ENCODE assay signal across 2 cellular contexts in the genomic region with DNA sequence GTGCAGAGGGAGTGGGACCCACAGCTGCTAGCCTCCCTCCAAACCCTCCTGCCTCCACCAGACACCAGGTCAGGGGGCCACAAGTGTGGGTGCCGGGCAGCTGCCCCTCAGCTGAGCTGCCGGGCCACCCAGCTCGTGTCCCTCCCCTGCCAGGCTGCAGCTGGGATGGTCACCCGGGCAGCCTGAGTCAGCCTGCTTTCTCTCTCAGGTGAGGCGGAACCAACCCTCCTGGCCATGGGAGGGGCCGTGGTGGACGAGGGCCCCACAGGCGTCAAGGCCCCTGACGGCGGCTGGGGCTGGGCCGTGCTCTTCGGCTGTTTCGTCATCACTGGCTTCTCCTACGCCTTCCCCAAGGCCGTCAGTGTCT.
TF ChIP-seq lines count a peak whose summit lies in the region.

No MANE protein-coding gene starts in this region.

TF ChIP-seq in A549, 52 proteins besides CTCF, POLR2A, EP300 and RAD21:
- TF ChIP-seq, protein P1, sequence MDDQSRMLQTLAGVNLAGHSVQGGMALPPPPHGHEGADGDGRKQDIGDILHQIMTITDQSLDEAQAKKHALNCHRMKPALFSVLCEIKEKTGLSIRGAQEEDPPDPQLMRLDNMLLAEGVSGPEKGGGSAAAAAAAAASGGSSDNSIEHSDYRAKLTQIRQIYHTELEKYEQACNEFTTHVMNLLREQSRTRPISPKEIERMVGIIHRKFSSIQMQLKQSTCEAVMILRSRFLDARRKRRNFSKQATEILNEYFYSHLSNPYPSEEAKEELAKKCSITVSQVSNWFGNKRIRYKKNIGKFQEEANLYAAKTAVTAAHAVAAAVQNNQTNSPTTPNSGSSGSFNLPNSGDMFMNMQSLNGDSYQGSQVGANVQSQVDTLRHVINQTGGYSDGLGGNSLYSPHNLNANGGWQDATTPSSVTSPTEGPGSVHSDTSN (IDR thresholded peaks at IDR 0.05): no peak
- 0 out of 2 replicates have a peak, but pooled peaks have one; percentile 4 for TF ChIP-seq POLR2AphosphoS2 (conservative IDR thresholded peaks at IDR 0.05; ENCODE audit: low read length)
- peak in 1 of 2 experiments; percentile 63; a peak in 1 of 4 replicates for TF ChIP-seq CEBPB (IDR thresholded peaks at IDR 0.05)
- TF ChIP-seq MAFK (IDR thresholded peaks at IDR 0.05; ENCODE audit: partially characterized antibody): no peak
- no peak for TF ChIP-seq FOSL2 (IDR thresholded peaks at IDR 0.05)
- TF ChIP-seq FOSL2 (CRISPR knock-in tag; IDR thresholded peaks at IDR 0.05): no peak
TF ChIP-seq in A549: peak in this region for 2.

TF ChIP-seq in K562, 482 proteins besides CTCF, POLR2A, EP300 and RAD21:
- TF ChIP-seq CEBPG (CRISPR knock-in tag; IDR thresholded peaks at IDR 0.05) (peak; percentile 71), CEBPG (tag; conservative IDR thresholded peaks at IDR 0.05 in 1 of 2, IDR thresholded peaks at IDR 0.05 in 1 of 2) (0 out of 4 replicates have a peak, but pooled peaks of 1 of the 2 experiments have one; percentile 35), KDM4B (IDR thresholded peaks at IDR 0.05; ENCODE audit: borderline replicate concordance in 2 of 2, low read depth in 1 of 2) (peak in 1 of 2 experiments; percentile 24; a peak in 1 of 4 replicates), CCNT2 (IDR thresholded peaks at IDR 0.05; ENCODE audit: borderline replicate concordance, extremely low read depth, insufficient read length, low read depth, low read length) (peak; percentile 12), ZNF263 (CRISPR knock-in tag; IDR thresholded peaks at IDR 0.05; ENCODE audit: borderline replicate concordance) (0 out of 2 replicates have a peak, but pooled peaks have one; percentile 4), ZNF165 (CRISPR knock-in tag; IDR thresholded peaks at IDR 0.05; ENCODE audit: borderline replicate concordance) (0 out of 2 replicates have a peak, but pooled peaks have one; percentile 34), POLR2G (IDR thresholded peaks at IDR 0.05; ENCODE audit: low read depth, low read length) (0 out of 2 replicates have a peak, but pooled peaks have one; percentile 5), KDM5B (IDR thresholded peaks at IDR 0.05; ENCODE audit: insufficient replicate concordance, low read depth, low read length) (no peak), TBP (optimal IDR thresholded peaks at IDR 0.05; ENCODE audit: low read depth, low read length) (no peak), ZNF551 (CRISPR knock-in tag; IDR thresholded peaks at IDR 0.05) (no peak), CREB1 (IDR thresholded peaks at IDR 0.05) (peak; percentile 20; the same call in 1 of the 2 replicates), CREB1 (CRISPR knock-in tag; IDR thresholded peaks at IDR 0.05) (no peak), ZNF561 (CRISPR knock-in tag; conservative IDR thresholded peaks at IDR 0.05) (no peak), CHD1 (IDR thresholded peaks at IDR 0.05; ENCODE audit: low read length) (peak; percentile 70), ZBTB11 (CRISPR knock-in tag; IDR thresholded peaks at IDR 0.05) (0 out of 6 replicates have a peak, but pooled peaks of 1 of the 3 experiments have one; percentile 8), NR1H2 (CRISPR knock-in tag; IDR thresholded peaks at IDR 0.05) (peak; percentile 52; the same call in 1 of the 2 replicates), CXXC5 (CRISPR knock-in tag; IDR thresholded peaks at IDR 0.05) (peak; percentile 32; the same call in 1 of the 2 replicates)
- TF ChIP-seq, protein P2, sequence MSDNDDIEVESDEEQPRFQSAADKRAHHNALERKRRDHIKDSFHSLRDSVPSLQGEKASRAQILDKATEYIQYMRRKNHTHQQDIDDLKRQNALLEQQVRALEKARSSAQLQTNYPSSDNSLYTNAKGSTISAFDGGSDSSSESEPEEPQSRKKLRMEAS (CRISPR knock-in tag; IDR thresholded peaks at IDR 0.05): 0 out of 2 replicates have a peak, but pooled peaks have one; percentile 16
- TF ChIP-seq, protein P3, sequence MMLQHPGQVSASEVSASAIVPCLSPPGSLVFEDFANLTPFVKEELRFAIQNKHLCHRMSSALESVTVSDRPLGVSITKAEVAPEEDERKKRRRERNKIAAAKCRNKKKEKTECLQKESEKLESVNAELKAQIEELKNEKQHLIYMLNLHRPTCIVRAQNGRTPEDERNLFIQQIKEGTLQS (IDR thresholded peaks at IDR 0.05): peak; percentile 83
- TF ChIP-seq, protein P3 (CRISPR knock-in tag; conservative IDR thresholded peaks at IDR 0.05): no peak
- TF ChIP-seq, protein P4, sequence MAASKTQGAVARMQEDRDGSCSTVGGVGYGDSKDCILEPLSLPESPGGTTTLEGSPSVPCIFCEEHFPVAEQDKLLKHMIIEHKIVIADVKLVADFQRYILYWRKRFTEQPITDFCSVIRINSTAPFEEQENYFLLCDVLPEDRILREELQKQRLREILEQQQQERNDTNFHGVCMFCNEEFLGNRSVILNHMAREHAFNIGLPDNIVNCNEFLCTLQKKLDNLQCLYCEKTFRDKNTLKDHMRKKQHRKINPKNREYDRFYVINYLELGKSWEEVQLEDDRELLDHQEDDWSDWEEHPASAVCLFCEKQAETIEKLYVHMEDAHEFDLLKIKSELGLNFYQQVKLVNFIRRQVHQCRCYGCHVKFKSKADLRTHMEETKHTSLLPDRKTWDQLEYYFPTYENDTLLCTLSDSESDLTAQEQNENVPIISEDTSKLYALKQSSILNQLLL (CRISPR knock-in tag; IDR thresholded peaks at IDR 0.05; ENCODE audit: borderline replicate concordance): no peak
